ENCODE assay signal across 16 cellular contexts in the genomic region with DNA sequence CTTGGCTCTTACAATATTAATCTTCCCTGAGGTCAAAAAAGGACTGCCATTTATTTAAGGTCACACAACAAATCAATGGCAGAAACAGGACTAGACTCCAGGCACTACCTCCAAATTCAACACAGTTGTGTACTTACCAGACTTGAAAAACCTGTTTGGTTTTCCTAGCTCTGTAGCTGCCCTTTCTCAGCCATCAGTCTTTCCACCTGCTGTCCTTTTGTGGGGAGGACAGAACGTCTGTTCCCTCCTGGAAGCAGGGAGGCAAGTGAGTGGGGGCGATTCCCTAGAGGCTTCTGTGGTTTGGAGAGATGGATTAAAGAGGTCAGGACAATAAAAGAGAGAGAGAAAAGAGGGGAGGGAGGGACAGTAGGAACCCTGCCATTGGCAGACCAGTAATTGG. TPM values are rescaled to one million over a fixed set of nuclear protein-coding genes. Genes with fewer than 3 reads are reported as not detected.
DNase-seq lines count a peak whose midpoint lies in the region; ATAC-seq and TF ChIP-seq lines count a peak whose summit lies in the region.
"Had no signal": no experiment of that assay in that cellular context is flagged by ENCODE, and none has a peak within 500 bp of the region (broad histone marks: within the 10 kb centered on the region; RNA-seq: fewer than 3 reads in every experiment).

No MANE protein-coding gene starts in this region.

- no peaks in the 10 kb centered on the region for H3K9me3 ChIP-seq in GM23248 (ENCODE audit: low read depth)
- H3K9me3 ChIP-seq: gastroesophageal sphincter had no signal

- no peak overlapping the region for H3K9ac ChIP-seq in GM23248

- no peak overlapping the region for H3K27ac ChIP-seq in GM23248
- H3K27ac ChIP-seq: gastroesophageal sphincter had no signal

- H3K4me2 ChIP-seq in GM23248 (ENCODE audit: unreplicated experiment), result no peak overlapping the region

- 9 to 11% methylated on average over 2 of the region's 2 CpGs for WGBS in GM23248 (ENCODE audit: low coverage in 1 of 2, low lambda C conversion rate in 2 of 2, missing lambda C conversion rate in 2 of 2), 2 experiments

- H3K36me3 Mint-ChIP-seq in chondrocyte (ENCODE audit: low read depth), result no peaks in the 10 kb centered on the region
- H3K36me3 Mint-ChIP-seq: activated CD8-positive, alpha-beta memory T cell treated with anti-CD3 and anti-CD28 coated beads, Interleukin-2, amount 10 ng/mL, durations not matched to agents 7 days and 5 days; activated naive CD4-positive, alpha-beta T cell treated with anti-CD3 and anti-CD28 coated beads, Interleukin-2, amount 10 ng/mL, durations not matched to agents 7 days and 5 days had no signal

- no peaks in the 10 kb centered on the region for H3K4me1 Mint-ChIP-seq in chondrocyte (ENCODE audit: low read depth)
- H3K4me1 Mint-ChIP-seq: activated CD8-positive, alpha-beta memory T cell treated with anti-CD3 and anti-CD28 coated beads, Interleukin-2, amount 10 ng/mL, durations not matched to agents 7 days and 5 days; activated naive CD4-positive, alpha-beta T cell treated with anti-CD3 and anti-CD28 coated beads, Interleukin-2, amount 10 ng/mL, durations not matched to agents 7 days and 5 days had no signal

- no peak overlapping the region for H2AFZ ChIP-seq in GM23248

- TF ChIP-seq CTCF in omental fat pad (IDR thresholded peaks at IDR 0.05) (no peak), chondrocyte (IDR thresholded peaks at IDR 0.05) (no peak)

- H3K27me3 ChIP-seq in GM23248 (replicated peaks; ENCODE audit: insufficient read depth), result no peaks in the 10 kb centered on the region

- peaks cover 17% of the 10 kb centered on the region for H3K27me3 Mint-ChIP-seq in chondrocyte (ENCODE audit: low read depth)
- H3K27me3 Mint-ChIP-seq: activated CD8-positive, alpha-beta memory T cell treated with anti-CD3 and anti-CD28 coated beads, Interleukin-2, amount 10 ng/mL, durations not matched to agents 7 days and 5 days; activated naive CD4-positive, alpha-beta T cell treated with anti-CD3 and anti-CD28 coated beads, Interleukin-2, amount 10 ng/mL, durations not matched to agents 7 days and 5 days had no signal

- no peaks in the 10 kb centered on the region for H3K9me2 ChIP-seq in GM23248 (ENCODE audit: insufficient read depth)

- no peaks in the 10 kb centered on the region for H3K36me3 ChIP-seq in GM23248 (ENCODE audit: low read depth)
- H3K36me3 ChIP-seq: gastroesophageal sphincter had no signal

- no peaks in the 10 kb centered on the region for H3F3A ChIP-seq in GM23248 (ENCODE audit: insufficient read depth)

- H3K4me1 ChIP-seq in GM23248 (ENCODE audit: insufficient read depth), result no peaks in the 10 kb centered on the region
- H3K4me1 ChIP-seq: gastroesophageal sphincter had no signal

- no peaks in the 10 kb centered on the region for H4K20me1 ChIP-seq in GM23248 (ENCODE audit: insufficient read depth)

- in situ Hi-C loops in GM23248 (cut with MboI), result no loop called here

- no peak overlapping the region for H3K4me3 Mint-ChIP-seq in chondrocyte (ENCODE audit: unreplicated experiment)
- H3K4me3 Mint-ChIP-seq: activated CD8-positive, alpha-beta memory T cell treated with anti-CD3 and anti-CD28 coated beads, Interleukin-2, amount 10 ng/mL, durations not matched to agents 7 days and 5 days; activated naive CD4-positive, alpha-beta T cell treated with anti-CD3 and anti-CD28 coated beads, Interleukin-2, amount 10 ng/mL, durations not matched to agents 7 days and 5 days had no signal

- no peak overlapping the region for H3K27ac Mint-ChIP-seq in chondrocyte (ENCODE audit: unreplicated experiment)
- H3K27ac Mint-ChIP-seq: activated CD8-positive, alpha-beta memory T cell treated with anti-CD3 and anti-CD28 coated beads, Interleukin-2, amount 10 ng/mL, durations not matched to agents 7 days and 5 days; activated naive CD4-positive, alpha-beta T cell treated with anti-CD3 and anti-CD28 coated beads, Interleukin-2, amount 10 ng/mL, durations not matched to agents 7 days and 5 days had no signal

- H3K9me3 Mint-ChIP-seq in chondrocyte (ENCODE audit: low read depth), result no peaks in the 10 kb centered on the region
- H3K9me3 Mint-ChIP-seq: activated naive CD4-positive, alpha-beta T cell treated with anti-CD3 and anti-CD28 coated beads, Interleukin-2, amount 10 ng/mL, durations not matched to agents 7 days and 5 days had no signal

- no peaks in the 10 kb centered on the region for H3K79me2 ChIP-seq in GM23248 (ENCODE audit: insufficient read depth)

- H3K4me3 ChIP-seq in GM23248, result no peak overlapping the region
- H3K4me3 ChIP-seq: gastroesophageal sphincter had no signal

- DNase-seq in DMS 273 (lab: John Stamatoyannopoulos, UW; ENCODE audit: unreplicated experiment), result peak; percentile 88
- DNase-seq in NCI-H128 (lab: John Stamatoyannopoulos, UW; ENCODE audit: unreplicated experiment), result peak; percentile 86
- peak; percentile 96 to 98 for DNase-seq in NCI-H524 (lab: John Stamatoyannopoulos, UW)
- DNase-seq in iPS-NIHi7 (ENCODE audit: extremely low spot score), result peak; percentile 38
- DNase-seq in omental fat pad (ENCODE audit: low spot score), result no peak
- no peak for DNase-seq in GM23248
- DNase-seq in chondrocyte (ENCODE audit: low spot score), result no peak
- no peak for DNase-seq in HuH-7.5 (ENCODE audit: low spot score)
- DNase-seq: activated CD8-positive, alpha-beta memory T cell treated with anti-CD3 and anti-CD28 coated beads, Interleukin-2, amount 10 ng/mL, durations not matched to agents 7 days and 5 days; activated naive CD4-positive, alpha-beta T cell treated with anti-CD3 and anti-CD28 coated beads, Interleukin-2, amount 10 ng/mL, durations not matched to agents 7 days and 5 days; caudate nucleus; kidney; NK-92 treated with Interleukin-12 subunit alpha and Interleukin-12 subunit beta, amount 100 ng/mL, for 24 hours; stimulated activated CD4-positive, alpha-beta T cell treated with anti-CD3 and anti-CD28 coated beads, Interleukin-2, amount 100 ng/mL, for 48 hours had no signal

- no peak for ATAC-seq in omental fat pad (ENCODE audit: low FRiP score)
- ATAC-seq: activated CD8-positive, alpha-beta memory T cell treated with anti-CD3 and anti-CD28 coated beads, Interleukin-2, amount 10 ng/mL, durations not matched to agents 7 days and 5 days; gastroesophageal sphincter; HepG2 had no signal

RNA-seq across cellular contexts. Expression of a gene that starts 14.7 kb away (rescaled TPM):
- total RNA-seq in omental fat pad (1 to 10 TPM; 1.1 to 8.4 (median 3.6) TPM), chondrocyte (3.2 to 5.4 TPM (median 3.6 TPM) in 3 replicates)
- 3.8 and 7.5 TPM in 2 replicates for total RNA-seq in GM23248 (2014; rRNA removed; shearing (Covaris generic))
- polyA plus RNA-seq in GM23248 (2016; fragmentation: Nextera tagmentation; extraction: Ambion mirVana), result 5.8 TPM in 2 replicates

Comparison
In these comparisons a context has a peak if more than half of its experiments do, and no peak if none do; other contexts are left out.
1. DNase-seq: peak in DMS 273 (single experiment), NCI-H128 (single experiment), NCI-H524 (2 of 2) and iPS-NIHi7 (single experiment); none in omental fat pad (single experiment), GM23248 (single experiment), chondrocyte (single experiment) and HuH-7.5 (single experiment).